18 cellular contexts compared by ENCODE assay signal in genomic region chr3:139157161-139157932, GRCh38.
"Had no signal": no experiment of that assay in that cellular context is flagged by ENCODE, and none has a peak within 500 bp of the region (broad histone marks: within the 10 kb centered on the region; RNA-seq: fewer than 3 reads in every experiment).

No MANE protein-coding gene starts in this region.

- H3K9me3 ChIP-seq: gastroesophageal sphincter, left lung, ovary, psoas muscle, tibial artery had no signal

- ATAC-seq: activated T-cell treated with anti-CD3 and anti-CD28 coated beads, Interleukin-2, amount 50 U/mL, for 72 hours; gastroesophageal sphincter; left lung; psoas muscle; right cardiac atrium; stimulated activated naive CD8-positive, alpha-beta T cell treated with anti-CD3 and anti-CD28 coated beads, Interleukin-15, amount 100 ng/mL, for 72 hours had no signal

- H3K27ac ChIP-seq: epithelial cell of prostate, gastroesophageal sphincter, left lung, ovary, psoas muscle, tibial artery had no signal

- H3K4me3 ChIP-seq: gastroesophageal sphincter, left lung, lung, ovary, psoas muscle, tibial artery had no signal

- H3K36me3 ChIP-seq: gastroesophageal sphincter, left lung, ovary, tibial artery had no signal

- H3K4me1 ChIP-seq: gastroesophageal sphincter, left lung, psoas muscle, tibial artery had no signal

- H3K27me3 ChIP-seq: gastroesophageal sphincter, left lung, ovary had no signal

- DNase-seq: activated CD4-positive, alpha-beta memory T cell treated with anti-CD3 and anti-CD28 coated beads, Interleukin-2, amount 10 ng/mL, durations not matched to agents 7 days and 5 days; activated CD4-positive, alpha-beta T cell treated with anti-CD3 and anti-CD28 coated beads for 48 hours; activated effector memory CD4-positive, alpha-beta T cell treated with anti-CD3 and anti-CD28 coated beads, Interleukin-2, amount 50 U/mL, for 16 hours; activated naive CD4-positive, alpha-beta T cell treated with anti-CD3 and anti-CD28 coated beads, Interleukin-2, amount 10 ng/mL, durations not matched to agents 7 days and 5 days; activated T-cell treated with anti-CD3 and anti-CD28 coated beads, Interleukin-2, amount 50 U/mL, for 72 hours; immature natural killer cell; naive B cell; ovary; psoas muscle; right cardiac atrium; stimulated activated CD4-positive, alpha-beta T cell treated with anti-CD3 and anti-CD28 coated beads, Interleukin-4, amount 100 ng/mL, for 4 hours; stimulated activated naive CD8-positive, alpha-beta T cell treated with anti-CD3 and anti-CD28 coated beads, Interleukin-15, amount 100 ng/mL, for 72 hours; T-helper 9 cell; tibial artery had no signal
